In the genomic region with DNA sequence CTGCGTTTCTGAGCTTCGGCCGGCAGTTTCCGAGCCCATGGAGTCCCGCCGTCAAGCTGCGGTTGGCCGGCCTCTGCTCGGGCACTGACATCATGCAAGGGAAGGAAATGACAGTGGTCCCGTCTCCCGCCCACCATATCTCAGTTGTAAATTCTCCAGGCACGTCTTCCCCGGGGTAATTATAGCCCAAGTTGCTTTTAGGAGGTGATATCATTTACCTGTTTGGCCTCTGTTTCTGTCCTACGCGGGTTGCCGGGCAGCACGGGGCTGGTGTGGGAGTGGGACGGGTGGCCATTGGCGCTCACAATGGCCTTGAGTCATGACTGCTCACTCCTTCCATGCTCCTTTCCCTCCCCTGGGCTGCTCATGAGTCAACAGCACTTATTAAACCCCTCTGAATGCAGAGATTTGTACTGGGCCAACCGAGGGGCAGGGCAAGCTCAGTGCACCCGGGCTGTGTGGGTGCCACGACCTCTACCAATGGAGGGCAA, we compare ENCODE assay signal across 11 cellular contexts. TPM values are rescaled to one million over a fixed set of nuclear protein-coding genes. Genes with fewer than 3 reads are reported as not detected.
A peak's percentile ranks its signal among the peaks of the same experiment; 100 is the strongest.
DNase-seq lines count a peak whose midpoint lies in the region; ATAC-seq, FAIRE-seq and TF ChIP-seq lines count a peak whose summit lies in the region.
"Had no signal": no experiment of that assay in that cellular context is flagged by ENCODE, and none has a peak within 500 bp of the region (broad histone marks: within the 10 kb centered on the region; RNA-seq: fewer than 3 reads in every experiment).

No MANE protein-coding gene starts in this region.

- no peaks in the 10 kb centered on the region for H4K20me1 ChIP-seq in astrocyte (ENCODE audit: insufficient read depth, low read length)

- CTCF ChIA-PET in HEK293T (lab: Yijun Ruan, JAX) = no interaction called here

- no peaks in the 10 kb centered on the region for H3K36me3 Mint-ChIP-seq in astrocyte (ENCODE audit: low read depth, unreplicated experiment)
- H3K36me3 Mint-ChIP-seq in activated T-helper 2 cell treated with anti-CD3 and anti-CD28 coated beads, Interferon-gamma antibody, Interleukin-2, Interleukin-4, amounts not matched to agents 10 μg/mL and 5 μg/mL and 100 μg/mL, durations not matched to agents 14 hours and 24 hours and 36 hours (ENCODE audit: low read depth) = no peaks in the 10 kb centered on the region
- H3K36me3 Mint-ChIP-seq: activated CD4-positive, alpha-beta memory T cell treated with anti-CD3 and anti-CD28 coated beads for 36 hours had no signal

- no peak for TF ChIP-seq EP300 in transverse colon (IDR thresholded peaks at IDR 0.05; ENCODE audit: low read depth)

- H3K27ac ChIP-seq in heart left ventricle (peak overlapping the region in 6 of 12 donors; percentile 37 to 80 (median 60)), astrocyte (ENCODE audit: low read depth, low read length) (peak overlapping the region; percentile 68), aorta (ENCODE audit: low read depth in 1 of 2, low read length in 2 of 2) (no peak overlapping the region), transverse colon (no peak overlapping the region)

- H2AFZ ChIP-seq in astrocyte (ENCODE audit: low read depth, low read length) = no peak overlapping the region

- 23 to 38% (median 29%) methylated on average over 22 of the region's 22 CpGs for WGBS in heart left ventricle, 4 donors
- WGBS in aorta, 2 donors = 56 to 59% methylated on average over 22 of the region's 22 CpGs
- WGBS in transverse colon (ENCODE audit: low coverage in 1 of 2), 2 donors = 62 to 88% methylated on average over 4 to 22 of the region's 22 CpGs

- H3K4me3 ChIP-seq in heart left ventricle = no peak overlapping the region
- H3K4me3 ChIP-seq in astrocyte (ENCODE audit: insufficient read depth, low read depth, low read length) = no peak overlapping the region
- no peak overlapping the region for H3K4me3 ChIP-seq in aorta (ENCODE audit: low read length in 2 of 2)
- no peak overlapping the region for H3K4me3 ChIP-seq in transverse colon

- peak overlapping the region; percentile 16 for H3K4me3 Mint-ChIP-seq in astrocyte (ENCODE audit: unreplicated experiment)
- H3K4me3 Mint-ChIP-seq in activated T-helper 2 cell treated with anti-CD3 and anti-CD28 coated beads, Interferon-gamma antibody, Interleukin-2, Interleukin-4, amounts not matched to agents 10 μg/mL and 5 μg/mL and 100 μg/mL, durations not matched to agents 14 hours and 24 hours and 36 hours (ENCODE audit: low read depth) = no peak overlapping the region
- H3K4me3 Mint-ChIP-seq: activated CD4-positive, alpha-beta memory T cell treated with anti-CD3 and anti-CD28 coated beads for 36 hours; nephron progenitor cell had no signal

- H3K4me1 ChIP-seq in heart left ventricle (peaks cover 0 to 40% (median 17%) of the 10 kb centered on the region in 12 donors), astrocyte (ENCODE audit: insufficient read depth, low read length) (peaks cover 17% of the 10 kb centered on the region), aorta (ENCODE audit: control insufficient read depth in 1 of 2, insufficient read depth in 2 of 2, low read length in 2 of 2) (peaks cover 0 to 4% of the 10 kb centered on the region in 2 donors), transverse colon (peaks cover 0 to 7% (median 3%) of the 10 kb centered on the region in 4 donors)

- FAIRE-seq in astrocyte (lab: Jason Lieb, UNC) = no peak

- H3K4me1 Mint-ChIP-seq in astrocyte (ENCODE audit: low read depth, unreplicated experiment) = peaks cover 2% of the 10 kb centered on the region
- H3K4me1 Mint-ChIP-seq in activated T-helper 2 cell treated with anti-CD3 and anti-CD28 coated beads, Interferon-gamma antibody, Interleukin-2, Interleukin-4, amounts not matched to agents 10 μg/mL and 5 μg/mL and 100 μg/mL, durations not matched to agents 14 hours and 24 hours and 36 hours (ENCODE audit: low read depth) = peaks cover 2% of the 10 kb centered on the region

- TF ChIP-seq POLR2A in heart left ventricle (IDR thresholded peaks at IDR 0.05) (no peak), transverse colon (IDR thresholded peaks at IDR 0.05) (no peak)

- peaks cover 79% of the 10 kb centered on the region for H3K27me3 Mint-ChIP-seq in astrocyte (ENCODE audit: low read depth, unreplicated experiment)
- H3K27me3 Mint-ChIP-seq in activated T-helper 2 cell treated with anti-CD3 and anti-CD28 coated beads, Interferon-gamma antibody, Interleukin-2, Interleukin-4, amounts not matched to agents 10 μg/mL and 5 μg/mL and 100 μg/mL, durations not matched to agents 14 hours and 24 hours and 36 hours (ENCODE audit: low read depth) = peaks cover 64% of the 10 kb centered on the region

- POLR2A ChIA-PET in HEK293T (lab: Yijun Ruan, JAX) = no interaction called here

- peaks cover 2% of the 10 kb centered on the region for H3K9me3 Mint-ChIP-seq in astrocyte (ENCODE audit: unreplicated experiment)
- no peaks in the 10 kb centered on the region for H3K9me3 Mint-ChIP-seq in activated T-helper 2 cell treated with anti-CD3 and anti-CD28 coated beads, Interferon-gamma antibody, Interleukin-2, Interleukin-4, amounts not matched to agents 10 μg/mL and 5 μg/mL and 100 μg/mL, durations not matched to agents 14 hours and 24 hours and 36 hours
- H3K9me3 Mint-ChIP-seq: activated CD4-positive, alpha-beta memory T cell treated with anti-CD3 and anti-CD28 coated beads for 36 hours; nephron progenitor cell had no signal

- H3K9ac ChIP-seq in astrocyte (ENCODE audit: low read length) = peak overlapping the region; percentile 63

- no peaks in the 10 kb centered on the region for H3K79me2 ChIP-seq in astrocyte (ENCODE audit: insufficient read depth, low read length)

- in situ Hi-C loops in transverse colon (cut with MboI; ENCODE audit: low pct_ligation_motif_present in 1 of 4, low pct_unique_long_range_greater_than_20kb in 1 of 4, low sequenced_read_pairs in 3 of 4) = no loop called here

- intact Hi-C loops in heart left ventricle (cut with DNase I) = loop anchor here in 4 of 10 donors (10.0 kb wide), 4 partner anchors 61 to 159 kb away; no protein-coding TSS in a partner anchor
- intact Hi-C loops in Right ventricle myocardium inferior (cut with DNase I) = loop anchor here (10.0 kb wide), 1 partner anchor 89 kb away; no protein-coding TSS in a partner anchor
- intact Hi-C loops in aorta (cut with DNase I) = no loop called here
- intact Hi-C loops in activated T-helper 2 cell treated with anti-CD3 and anti-CD28 coated beads, Interferon-gamma antibody, Interleukin-2, Interleukin-4, amounts not matched to agents 10 μg/mL and 5 μg/mL and 100 μg/mL, durations not matched to agents 14 hours and 24 hours and 36 hours (cut with micrococcal nuclease) = no loop called here
- intact Hi-C loops in transverse colon (cut with DNase I; ENCODE audit: low total_unique reads) = no loop called here

- H3K36me3 ChIP-seq in heart left ventricle = no peaks in the 10 kb centered on the region
- no peaks in the 10 kb centered on the region for H3K36me3 ChIP-seq in astrocyte (ENCODE audit: insufficient read depth, low read length)
- H3K36me3 ChIP-seq in aorta (ENCODE audit: control insufficient read depth in 1 of 2, insufficient read depth in 2 of 2, low read length in 1 of 2) = no peaks in the 10 kb centered on the region
- no peaks in the 10 kb centered on the region for H3K36me3 ChIP-seq in transverse colon

- H3K27ac Mint-ChIP-seq in astrocyte (ENCODE audit: unreplicated experiment) = no peak overlapping the region
- H3K27ac Mint-ChIP-seq in activated T-helper 2 cell treated with anti-CD3 and anti-CD28 coated beads, Interferon-gamma antibody, Interleukin-2, Interleukin-4, amounts not matched to agents 10 μg/mL and 5 μg/mL and 100 μg/mL, durations not matched to agents 14 hours and 24 hours and 36 hours = no peak overlapping the region
- H3K27ac Mint-ChIP-seq: activated CD4-positive, alpha-beta memory T cell treated with anti-CD3 and anti-CD28 coated beads for 36 hours; nephron progenitor cell had no signal

- no peaks in the 10 kb centered on the region for H3K9me3 ChIP-seq in heart left ventricle
- no peaks in the 10 kb centered on the region for H3K9me3 ChIP-seq in astrocyte (ENCODE audit: insufficient read depth, low read depth, low read length)
- no peaks in the 10 kb centered on the region for H3K9me3 ChIP-seq in aorta (ENCODE audit: control insufficient read depth, low read length)
- no peaks in the 10 kb centered on the region for H3K9me3 ChIP-seq in transverse colon

- ATAC-seq in heart left ventricle (peak in 3 of 4 donors; percentile 76 to 86 (median 83)), Right ventricle myocardium inferior (no peak), aorta (ENCODE audit: low FRiP score) (peak; percentile 52)

- TF ChIP-seq CTCF in heart left ventricle (IDR thresholded peaks at IDR 0.05) (no peak), astrocyte (IDR thresholded peaks at IDR 0.05; ENCODE audit: insufficient read depth, low read depth, low read length) (no peak), transverse colon (IDR thresholded peaks at IDR 0.05) (no peak)

- peak overlapping the region; percentile 73 for H3K4me2 ChIP-seq in astrocyte (ENCODE audit: low read length)

- DNase-seq in heart left ventricle = peak in 3 of 5 donors; percentile 61 to 74 (median 74)
- no peak for DNase-seq in Right ventricle myocardium inferior (ENCODE audit: missing footprints)
- DNase-seq in astrocyte (ENCODE audit: low read depth) = peak; percentile 86
- DNase-seq in kidney tubule cell (ENCODE audit: low spot score) = peak; percentile 4
- peak in 1 of 2 donors; percentile 80 for DNase-seq in aorta
- no peak for DNase-seq in HEK293T (ENCODE audit: extremely low spot score)
- DNase-seq in activated T-helper 2 cell treated with anti-CD3 and anti-CD28 coated beads, Interferon-gamma antibody, Interleukin-2, Interleukin-4, amounts not matched to agents 10 μg/mL and 5 μg/mL and 100 μg/mL, durations not matched to agents 14 hours and 24 hours and 36 hours (ENCODE audit: low spot score) = no peak
- DNase-seq in transverse colon = no peak
- DNase-seq: activated CD4-positive, alpha-beta memory T cell treated with anti-CD3 and anti-CD28 coated beads for 36 hours; NCI-H1694 treated with DMSO at 0.1 percent for 48 hours; nephron progenitor cell had no signal

- H3K27me3 ChIP-seq in heart left ventricle (peaks cover 0 to 43% (median 7%) of the 10 kb centered on the region in 9 donors), astrocyte (ENCODE audit: insufficient read depth, low read length) (peaks cover 16% of the 10 kb centered on the region), aorta (ENCODE audit: control insufficient read depth in 1 of 2, insufficient read depth in 2 of 2, low read length in 1 of 2) (no peaks in the 10 kb centered on the region), transverse colon (peaks cover 78% of the 10 kb centered on the region)

TF ChIP-seq in HEK293T, 16 proteins besides CTCF, POLR2A, EP300 and RAD21 (continues in another document):
- TF ChIP-seq ELF4 (IDR thresholded peaks at IDR 0.05) (no peak), SUZ12 (IDR thresholded peaks at IDR 0.05) (no peak)

RNA-seq across cellular contexts. Expression of a gene that starts 4.2 kb away (rescaled TPM):
- total RNA-seq in heart left ventricle (10 to 100 TPM in 4 of 9 donors, 1 to 10 TPM in 5; 4.2 to 17.8 (median 9.8) TPM), Right ventricle myocardium inferior (6.7 TPM), astrocyte (0.10 and 0.14 TPM in 2 replicates), aorta (100 to 1,000 TPM in 1 of 2 donors, 10 to 100 TPM in 1; 65.6 to 136 TPM), transverse colon (10 to 100 TPM in 2 of 4 donors, 1 to 10 TPM in 2; 7.9 to 20.9 (median 11.3) TPM)
- polyA plus RNA-seq in heart left ventricle (1 to 10 TPM; 5.1 to 6.1 TPM), aorta (10 to 100 TPM; 25.5 to 73.9 TPM)
- not detected in 2 replicates for total RNA-seq in activated T-helper 2 cell treated with anti-CD3 and anti-CD28 coated beads, Interferon-gamma antibody, Interleukin-2, Interleukin-4, amounts not matched to agents 10 μg/mL and 5 μg/mL and 100 μg/mL, durations not matched to agents 14 hours and 24 hours and 36 hours
- total RNA-seq: activated CD4-positive, alpha-beta memory T cell treated with anti-CD3 and anti-CD28 coated beads for 36 hours had no signal

Comparison
In these comparisons a context has a peak if more than half of its experiments do, and no peak if none do; other contexts are left out.
1. DNase-seq: peak in heart left ventricle (3 of 5), astrocyte (single experiment) and kidney tubule cell (single experiment); none in Right ventricle myocardium inferior (single experiment), HEK293T (single experiment), activated T-helper 2 cell treated with anti-CD3 and anti-CD28 coated beads, Interferon-gamma antibody, Interleukin-2, Interleukin-4, amounts not matched to agents 10 μg/mL and 5 μg/mL and 100 μg/mL, durations not matched to agents 14 hours and 24 hours and 36 hours (single experiment) and transverse colon (single experiment).